Comparison of ENCODE assay signal across 18 cellular contexts in the genomic region with DNA sequence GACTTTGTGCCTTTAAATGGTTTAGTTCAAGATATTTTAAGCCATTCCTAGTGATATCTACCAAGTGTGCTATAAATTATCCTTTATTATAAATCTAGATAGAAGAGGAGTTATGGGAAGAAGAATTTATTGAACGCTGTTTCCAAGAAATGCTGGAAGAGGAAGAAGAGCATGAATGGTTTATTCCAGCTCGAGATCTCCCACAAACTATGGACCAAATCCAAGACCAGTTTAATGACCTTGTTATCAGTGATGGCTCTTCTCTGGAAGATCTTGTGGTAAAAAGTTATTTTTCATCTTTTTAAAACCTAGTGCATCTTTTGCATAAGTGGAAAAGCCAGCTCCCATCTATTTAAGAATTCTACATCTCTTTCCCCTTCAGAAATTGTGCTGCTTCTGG. TPM values are rescaled to one million over a fixed set of nuclear protein-coding genes. Genes with fewer than 3 reads are reported as not detected.
A peak's percentile ranks its signal among the peaks of the same experiment; 100 is the strongest.
DNase-seq lines count a peak whose midpoint lies in the region; ATAC-seq and TF ChIP-seq lines count a peak whose summit lies in the region.
"Had no signal": no experiment of that assay in that cellular context is flagged by ENCODE, and none has a peak within 500 bp of the region (broad histone marks: within the 10 kb centered on the region; RNA-seq: fewer than 3 reads in every experiment).

No MANE protein-coding gene starts in this region.

- H3K79me2 ChIP-seq in HCT116 (ENCODE audit: insufficient read depth, low read length), result peaks cover 44% of the 10 kb centered on the region

- H2AFZ ChIP-seq in HCT116 (ENCODE audit: low read depth, low read length, poor library complexity, severe bottlenecking), result no peak overlapping the region

- no peaks in the 10 kb centered on the region for H3K9me2 ChIP-seq in HCT116 (ENCODE audit: insufficient read depth)

- TF ChIP-seq POLR2A in HCT116 (IDR thresholded peaks at IDR 0.05; ENCODE audit: borderline replicate concordance, extremely low read depth, insufficient read depth, insufficient read length), result no peak

- no peak overlapping the region for H3K4me2 ChIP-seq in HCT116 (ENCODE audit: low read length)

- no peaks in the 10 kb centered on the region for H4K20me1 ChIP-seq in HCT116 (ENCODE audit: insufficient read depth)

- H3K9me3 ChIP-seq in HCT116 (ENCODE audit: control insufficient read depth in 1 of 2, insufficient read depth in 1 of 2, low read depth in 1 of 2, low read length in 2 of 2), result no peaks in the 10 kb centered on the region
- H3K9me3 ChIP-seq: BE2C had no signal

- no peak for DNase-seq in activated naive CD4-positive, alpha-beta T cell treated with anti-CD3 and anti-CD28 coated beads for 36 hours
- no peak for DNase-seq in activated naive CD4-positive, alpha-beta T cell treated with anti-CD3 and anti-CD28 coated beads, Interleukin-2, amount 10 ng/mL, durations not matched to agents 7 days and 5 days
- DNase-seq in HCT116 (ENCODE audit: low read depth, low spot score) (no peak), amniotic epithelial cell (ENCODE audit: low read depth) (peak; percentile 65)
- no peak for DNase-seq in stimulated activated effector memory CD8-positive, alpha-beta T cell treated with anti-CD3 and anti-CD28 coated beads, Interleukin-12 subunit alpha, Interleukin-12 subunit beta, amount 100 ng/mL, for 72 hours (ENCODE audit: low spot score in 2 of 2)
- DNase-seq in stimulated activated naive CD4-positive, alpha-beta T cell treated with Interleukin-2 at 50 U/mL for 16 hours (lab: John Stamatoyannopoulos, UW), result no peak
- DNase-seq: BE2C; CD4-positive, alpha-beta memory T cell; DMS79; GOT3; H9; HFFc6 had no signal

- H3K27me3 Mint-ChIP-seq in activated naive CD4-positive, alpha-beta T cell treated with anti-CD3 and anti-CD28 coated beads for 36 hours (ENCODE audit: low read depth), result no peaks in the 10 kb centered on the region
- H3K27me3 Mint-ChIP-seq in activated naive CD4-positive, alpha-beta T cell treated with anti-CD3 and anti-CD28 coated beads, Interleukin-2, amount 10 ng/mL, durations not matched to agents 7 days and 5 days, result no peaks in the 10 kb centered on the region
- H3K27me3 Mint-ChIP-seq: CD4-positive, alpha-beta memory T cell had no signal

- no peak overlapping the region for H3K4me3 ChIP-seq in HCT116 (replicated peaks in 1 of 2; ENCODE audit: low read depth in 1 of 2, low read length in 2 of 2)
- H3K4me3 ChIP-seq: GM12878 had no signal

- BruUV-seq in HCT116 (replicated peaks; lab: Mats Ljungman, UMichigan), result TSS peak; percentile 19

- intact Hi-C loops in activated naive CD4-positive, alpha-beta T cell treated with anti-CD3 and anti-CD28 coated beads for 36 hours (cut with micrococcal nuclease), result no loop called here
- intact Hi-C loops in HCT116 (cut with micrococcal nuclease), result no loop called here

- H3K27ac Mint-ChIP-seq in activated naive CD4-positive, alpha-beta T cell treated with anti-CD3 and anti-CD28 coated beads for 36 hours, result peak overlapping the region; percentile 9
- H3K27ac Mint-ChIP-seq in activated naive CD4-positive, alpha-beta T cell treated with anti-CD3 and anti-CD28 coated beads, Interleukin-2, amount 10 ng/mL, durations not matched to agents 7 days and 5 days, result no peak overlapping the region
- H3K27ac Mint-ChIP-seq in stimulated activated effector memory CD8-positive, alpha-beta T cell treated with anti-CD3 and anti-CD28 coated beads, Interleukin-12 subunit alpha, Interleukin-12 subunit beta, amount 100 ng/mL, for 72 hours, result peak overlapping the region; percentile 43
- H3K27ac Mint-ChIP-seq: CD4-positive, alpha-beta memory T cell; HFFc6 had no signal

- peaks cover 15% of the 10 kb centered on the region for H3K4me1 Mint-ChIP-seq in activated naive CD4-positive, alpha-beta T cell treated with anti-CD3 and anti-CD28 coated beads for 36 hours (ENCODE audit: low read depth)
- H3K4me1 Mint-ChIP-seq in activated naive CD4-positive, alpha-beta T cell treated with anti-CD3 and anti-CD28 coated beads, Interleukin-2, amount 10 ng/mL, durations not matched to agents 7 days and 5 days, result no peaks in the 10 kb centered on the region
- H3K4me1 Mint-ChIP-seq in stimulated activated effector memory CD8-positive, alpha-beta T cell treated with anti-CD3 and anti-CD28 coated beads, Interleukin-12 subunit alpha, Interleukin-12 subunit beta, amount 100 ng/mL, for 72 hours, result peaks cover 7% of the 10 kb centered on the region
- H3K4me1 Mint-ChIP-seq: H9 had no signal

- H3K27me3 ChIP-seq in HCT116 (ENCODE audit: insufficient read depth, low read length), result no peaks in the 10 kb centered on the region
- H3K27me3 ChIP-seq: BE2C had no signal

- no peak overlapping the region for H3K9ac ChIP-seq in HCT116 (ENCODE audit: low read length)

- H3K4me3 Mint-ChIP-seq in activated naive CD4-positive, alpha-beta T cell treated with anti-CD3 and anti-CD28 coated beads for 36 hours, result no peak overlapping the region
- no peak overlapping the region for H3K4me3 Mint-ChIP-seq in activated naive CD4-positive, alpha-beta T cell treated with anti-CD3 and anti-CD28 coated beads, Interleukin-2, amount 10 ng/mL, durations not matched to agents 7 days and 5 days
- H3K4me3 Mint-ChIP-seq in stimulated activated effector memory CD8-positive, alpha-beta T cell treated with anti-CD3 and anti-CD28 coated beads, Interleukin-12 subunit alpha, Interleukin-12 subunit beta, amount 100 ng/mL, for 72 hours, result no peak overlapping the region
- H3K4me3 Mint-ChIP-seq: CD4-positive, alpha-beta memory T cell; H9; HFFc6 had no signal

- no peak for TF ChIP-seq RAD21 in HCT116 (IDR thresholded peaks at IDR 0.05; ENCODE audit: low read depth)

- TF ChIP-seq CTCF in HCT116 (IDR thresholded peaks at IDR 0.05 in 2 of 3, conservative IDR thresholded peaks at IDR 0.05 in 1 of 3; ENCODE audit: borderline replicate concordance in 1 of 3, insufficient read depth in 1 of 3, low read depth in 2 of 3, low read length in 2 of 3), result no peak

- no peak overlapping the region for H3K27ac ChIP-seq in HCT116 (ENCODE audit: low read depth, low read length)
- H3K27ac ChIP-seq: C4-2B, HL-60 had no signal

- H3K36me3 ChIP-seq in HCT116 (ENCODE audit: control insufficient read depth in 1 of 2, insufficient read depth in 2 of 2, low read length in 2 of 2), result peaks cover 18 to 21% of the 10 kb centered on the region in 2 experiments; a peak in 3 of 4 replicates

- CTCF ChIA-PET in activated naive CD4-positive, alpha-beta T cell treated with anti-CD3 and anti-CD28 coated beads for 36 hours (lab: Charles Lee), result interaction anchor here (0.9 to 1.2 kb wide), 2 partner anchors 8 to 269 kb away, joined by 3 to 4 read pairs; no protein-coding TSS in a partner anchor
- CTCF ChIA-PET in activated naive CD4-positive, alpha-beta T cell treated with anti-CD3 and anti-CD28 coated beads, Interleukin-2, amount 10 ng/mL, durations not matched to agents 7 days and 5 days (lab: Charles Lee), result interaction anchor here (0.5 to 1.3 kb wide), 2 partner anchors 29 to 76 kb away, joined by 3 to 4 read pairs; no protein-coding TSS in a partner anchor
- CTCF ChIA-PET in HCT116 (lab: Charles Lee), result no interaction called here

- no peaks in the 10 kb centered on the region for H3K9me3 Mint-ChIP-seq in activated naive CD4-positive, alpha-beta T cell treated with anti-CD3 and anti-CD28 coated beads for 36 hours
- no peaks in the 10 kb centered on the region for H3K9me3 Mint-ChIP-seq in activated naive CD4-positive, alpha-beta T cell treated with anti-CD3 and anti-CD28 coated beads, Interleukin-2, amount 10 ng/mL, durations not matched to agents 7 days and 5 days
- H3K9me3 Mint-ChIP-seq in stimulated activated effector memory CD8-positive, alpha-beta T cell treated with anti-CD3 and anti-CD28 coated beads, Interleukin-12 subunit alpha, Interleukin-12 subunit beta, amount 100 ng/mL, for 72 hours, result no peaks in the 10 kb centered on the region
- H3K9me3 Mint-ChIP-seq: CD4-positive, alpha-beta memory T cell; H9; HFFc6 had no signal

- RAD21 ChIA-PET in HCT116 (lab: Charles Lee; ENCODE audit: low non-redundant PET in 1 of 2, low total read pairs in 2 of 2, uncharacterized antibody in 2 of 2, unreplicated experiment in 2 of 2), result no interaction called here

- no peak for ATAC-seq in HCT116
- ATAC-seq in stimulated activated effector memory CD8-positive, alpha-beta T cell treated with anti-CD3 and anti-CD28 coated beads, Interleukin-12 subunit alpha, Interleukin-12 subunit beta, amount 100 ng/mL, for 72 hours, result no peak
- ATAC-seq in HG02571 (IDR thresholded peaks at IDR 0.05; ENCODE audit: unreplicated experiment), result no peak
- ATAC-seq: GM12878 had no signal

- no peaks in the 10 kb centered on the region for H3K4me1 ChIP-seq in HCT116 (ENCODE audit: control insufficient read depth in 1 of 2, insufficient read depth in 2 of 2, low read length in 2 of 2)
- H3K4me1 ChIP-seq: BE2C had no signal

- POLR2A ChIA-PET in HCT116 (lab: Charles Lee), result no interaction called here

- H3K36me3 Mint-ChIP-seq in activated naive CD4-positive, alpha-beta T cell treated with anti-CD3 and anti-CD28 coated beads for 36 hours (ENCODE audit: low read depth), result peaks cover 23% of the 10 kb centered on the region
- peaks cover 35% of the 10 kb centered on the region for H3K36me3 Mint-ChIP-seq in activated naive CD4-positive, alpha-beta T cell treated with anti-CD3 and anti-CD28 coated beads, Interleukin-2, amount 10 ng/mL, durations not matched to agents 7 days and 5 days
- peaks cover 79% of the 10 kb centered on the region for H3K36me3 Mint-ChIP-seq in stimulated activated effector memory CD8-positive, alpha-beta T cell treated with anti-CD3 and anti-CD28 coated beads, Interleukin-12 subunit alpha, Interleukin-12 subunit beta, amount 100 ng/mL, for 72 hours

TF ChIP-seq in HCT116, 20 proteins besides CTCF, POLR2A, EP300 and RAD21 (continues in another document):
- TF ChIP-seq, protein P1, sequence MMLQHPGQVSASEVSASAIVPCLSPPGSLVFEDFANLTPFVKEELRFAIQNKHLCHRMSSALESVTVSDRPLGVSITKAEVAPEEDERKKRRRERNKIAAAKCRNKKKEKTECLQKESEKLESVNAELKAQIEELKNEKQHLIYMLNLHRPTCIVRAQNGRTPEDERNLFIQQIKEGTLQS (IDR thresholded peaks at IDR 0.05), result no peak

RNA-seq across cellular contexts. Expression of a gene that starts 18.6 kb away (rescaled TPM):
- under 1 TPM in 1 of 2 experiments, not detected in 1; 0.62 TPM for total RNA-seq in activated naive CD4-positive, alpha-beta T cell treated with anti-CD3 and anti-CD28 coated beads for 36 hours
- total RNA-seq in HCT116 (2021; ENCODE audit: unreplicated experiment), result not detected
- 0.02 TPM in 1 of 2 replicates, not detected in the other for polyA plus RNA-seq in HCT116 (2012)
- total RNA-seq: CD4-positive, alpha-beta memory T cell; G401; H9; HFFc6 had no signal
- polyA plus RNA-seq: AG04450; CD4-positive, alpha-beta memory T cell had no signal

RNA-seq across cellular contexts. Expression of a gene that starts 22.8 kb away (rescaled TPM):
- total RNA-seq in activated naive CD4-positive, alpha-beta T cell treated with anti-CD3 and anti-CD28 coated beads for 36 hours, result 10 to 100 TPM; 68.8 to 74.3 TPM
- 108 TPM for total RNA-seq in HCT116 (2021; ENCODE audit: unreplicated experiment)
- polyA plus RNA-seq in HCT116 (2012), result 84.6 and 88.0 TPM in 2 replicates

RNA-seq across cellular contexts. Expression of a gene that starts 25.2 kb away (rescaled TPM):
- total RNA-seq in activated naive CD4-positive, alpha-beta T cell treated with anti-CD3 and anti-CD28 coated beads for 36 hours, result 1 to 10 TPM; 2.0 to 2.8 TPM
- total RNA-seq in HCT116 (2021; ENCODE audit: unreplicated experiment), result 0.81 TPM
- not detected in 2 replicates for polyA plus RNA-seq in HCT116 (2012)
- total RNA-seq: G401 had no signal
- polyA plus RNA-seq: AG04450 had no signal

RNA-seq across cellular contexts. Expression of a gene that starts 30.4 kb away (rescaled TPM):
- 1 to 10 TPM; 1.1 to 1.2 TPM for total RNA-seq in activated naive CD4-positive, alpha-beta T cell treated with anti-CD3 and anti-CD28 coated beads for 36 hours
- total RNA-seq in HCT116 (2021; ENCODE audit: unreplicated experiment), result 1.7 TPM
- 1.4 and 1.7 TPM in 2 replicates for polyA plus RNA-seq in HCT116 (2012)

RNA-seq across cellular contexts. Expression of a gene that starts 39.4 kb away (rescaled TPM):
- total RNA-seq in activated naive CD4-positive, alpha-beta T cell treated with anti-CD3 and anti-CD28 coated beads for 36 hours, result 1 to 10 TPM; 6.0 to 7.4 TPM
- total RNA-seq in HCT116 (2021; ENCODE audit: unreplicated experiment), result 3.1 TPM
- 3.8 and 5.8 TPM in 2 replicates for polyA plus RNA-seq in HCT116 (2012)
